Comparison of ENCODE assay signal across 8 cellular contexts in genomic region chr13:102555914-102556553, GRCh38. TPM values are rescaled to one million over a fixed set of nuclear protein-coding genes. Genes with fewer than 3 reads are reported as not detected.
A peak's percentile ranks its signal among the peaks of the same experiment; 100 is the strongest.
DNase-seq lines count a peak whose midpoint lies in the region; ATAC-seq and TF ChIP-seq lines count a peak whose summit lies in the region.

No MANE protein-coding gene starts in this region.

- peak; percentile 57 for TF ChIP-seq CTCF in epithelial cell of esophagus (IDR thresholded peaks at IDR 0.05; ENCODE audit: insufficient read depth, low read depth, low read length, missing control alignments)
- TF ChIP-seq CTCF in osteoblast (IDR thresholded peaks at IDR 0.05; ENCODE audit: extremely low read depth, low read depth, low read length): peak; percentile 54

- no peaks in the 10 kb centered on the region for H3K4me1 ChIP-seq in osteoblast (ENCODE audit: insufficient read depth, low read length)

- H3K9me3 ChIP-seq in osteoblast (ENCODE audit: low read depth, low read length): no peaks in the 10 kb centered on the region

- H3K79me2 ChIP-seq in osteoblast (ENCODE audit: insufficient read depth, low read length): no peaks in the 10 kb centered on the region

- H2AFZ ChIP-seq in osteoblast (ENCODE audit: low read length): no peak overlapping the region

- no peak overlapping the region for H3K4me3 ChIP-seq in epithelial cell of esophagus (ENCODE audit: low read length)
- no peak overlapping the region for H3K4me3 ChIP-seq in osteoblast (ENCODE audit: insufficient read depth, low read length)

- ATAC-seq in GM19395 (IDR thresholded peaks at IDR 0.05; ENCODE audit: unreplicated experiment): peak; percentile 68
- ATAC-seq in GM21390 (IDR thresholded peaks at IDR 0.05; ENCODE audit: unreplicated experiment): no peak

- no peaks in the 10 kb centered on the region for H3K36me3 ChIP-seq in osteoblast (ENCODE audit: insufficient read depth, low read length)

- H3K27me3 ChIP-seq in osteoblast (ENCODE audit: insufficient read depth, low read length): no peaks in the 10 kb centered on the region

- H3K4me2 ChIP-seq in osteoblast (ENCODE audit: insufficient read depth, low read length): peak overlapping the region; percentile 59

- no peak overlapping the region for H3K27ac ChIP-seq in osteoblast (ENCODE audit: low read depth, low read length)

- no peaks in the 10 kb centered on the region for H4K20me1 ChIP-seq in osteoblast (ENCODE audit: insufficient read depth, low read length)

- DNase-seq in DMS79 (lab: John Stamatoyannopoulos, UW) (peak; percentile 60), KG1 (lab: John Stamatoyannopoulos, UW) (peak; percentile 53), RKO (ENCODE audit: low spot score) (peak; percentile 81), epithelial cell of esophagus (ENCODE audit: low read depth) (peak; percentile 73), osteoblast (ENCODE audit: insufficient read length, low spot score, missing footprints) (no peak), HuH-7.5 (ENCODE audit: low spot score) (no peak)

RNA-seq across cellular contexts. Expression of gene TPP2, which starts 40.8 kb away (rescaled TPM):
- total RNA-seq in osteoblast: 57.5 and 58.9 TPM in 2 replicates

Comparison
In these comparisons a context has a peak if more than half of its experiments do, and no peak if none do; other contexts are left out.
1. DNase-seq: peak in DMS79 (single experiment), KG1 (single experiment), RKO (single experiment) and epithelial cell of esophagus (single experiment); none in osteoblast (single experiment) and HuH-7.5 (single experiment).